ENCODE assay signal across 1 cellular context in the genomic region with DNA sequence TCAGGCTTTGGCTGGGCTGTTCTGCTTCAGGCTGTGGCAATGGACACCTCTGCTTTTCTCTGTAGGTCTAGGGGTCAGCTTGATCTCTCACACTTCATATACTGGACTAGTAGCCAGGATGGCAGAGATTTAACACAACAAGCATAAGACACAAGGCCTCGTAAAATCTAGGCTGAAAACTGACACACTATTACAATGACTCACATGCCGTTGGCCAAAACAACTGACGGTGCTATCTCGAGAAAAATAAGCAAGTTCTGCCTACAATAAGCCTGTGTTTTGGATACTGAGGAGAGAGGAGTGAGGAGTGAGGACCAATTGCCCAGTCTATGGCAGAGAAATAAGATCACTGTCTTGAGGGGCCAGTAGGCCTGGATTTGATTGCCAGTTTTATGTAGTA.
TF ChIP-seq lines count a peak whose summit lies in the region.

No MANE protein-coding gene starts in this region.

TF ChIP-seq in GM23338, 12 proteins besides CTCF, POLR2A, EP300 and RAD21:
- TF ChIP-seq, protein P1, sequence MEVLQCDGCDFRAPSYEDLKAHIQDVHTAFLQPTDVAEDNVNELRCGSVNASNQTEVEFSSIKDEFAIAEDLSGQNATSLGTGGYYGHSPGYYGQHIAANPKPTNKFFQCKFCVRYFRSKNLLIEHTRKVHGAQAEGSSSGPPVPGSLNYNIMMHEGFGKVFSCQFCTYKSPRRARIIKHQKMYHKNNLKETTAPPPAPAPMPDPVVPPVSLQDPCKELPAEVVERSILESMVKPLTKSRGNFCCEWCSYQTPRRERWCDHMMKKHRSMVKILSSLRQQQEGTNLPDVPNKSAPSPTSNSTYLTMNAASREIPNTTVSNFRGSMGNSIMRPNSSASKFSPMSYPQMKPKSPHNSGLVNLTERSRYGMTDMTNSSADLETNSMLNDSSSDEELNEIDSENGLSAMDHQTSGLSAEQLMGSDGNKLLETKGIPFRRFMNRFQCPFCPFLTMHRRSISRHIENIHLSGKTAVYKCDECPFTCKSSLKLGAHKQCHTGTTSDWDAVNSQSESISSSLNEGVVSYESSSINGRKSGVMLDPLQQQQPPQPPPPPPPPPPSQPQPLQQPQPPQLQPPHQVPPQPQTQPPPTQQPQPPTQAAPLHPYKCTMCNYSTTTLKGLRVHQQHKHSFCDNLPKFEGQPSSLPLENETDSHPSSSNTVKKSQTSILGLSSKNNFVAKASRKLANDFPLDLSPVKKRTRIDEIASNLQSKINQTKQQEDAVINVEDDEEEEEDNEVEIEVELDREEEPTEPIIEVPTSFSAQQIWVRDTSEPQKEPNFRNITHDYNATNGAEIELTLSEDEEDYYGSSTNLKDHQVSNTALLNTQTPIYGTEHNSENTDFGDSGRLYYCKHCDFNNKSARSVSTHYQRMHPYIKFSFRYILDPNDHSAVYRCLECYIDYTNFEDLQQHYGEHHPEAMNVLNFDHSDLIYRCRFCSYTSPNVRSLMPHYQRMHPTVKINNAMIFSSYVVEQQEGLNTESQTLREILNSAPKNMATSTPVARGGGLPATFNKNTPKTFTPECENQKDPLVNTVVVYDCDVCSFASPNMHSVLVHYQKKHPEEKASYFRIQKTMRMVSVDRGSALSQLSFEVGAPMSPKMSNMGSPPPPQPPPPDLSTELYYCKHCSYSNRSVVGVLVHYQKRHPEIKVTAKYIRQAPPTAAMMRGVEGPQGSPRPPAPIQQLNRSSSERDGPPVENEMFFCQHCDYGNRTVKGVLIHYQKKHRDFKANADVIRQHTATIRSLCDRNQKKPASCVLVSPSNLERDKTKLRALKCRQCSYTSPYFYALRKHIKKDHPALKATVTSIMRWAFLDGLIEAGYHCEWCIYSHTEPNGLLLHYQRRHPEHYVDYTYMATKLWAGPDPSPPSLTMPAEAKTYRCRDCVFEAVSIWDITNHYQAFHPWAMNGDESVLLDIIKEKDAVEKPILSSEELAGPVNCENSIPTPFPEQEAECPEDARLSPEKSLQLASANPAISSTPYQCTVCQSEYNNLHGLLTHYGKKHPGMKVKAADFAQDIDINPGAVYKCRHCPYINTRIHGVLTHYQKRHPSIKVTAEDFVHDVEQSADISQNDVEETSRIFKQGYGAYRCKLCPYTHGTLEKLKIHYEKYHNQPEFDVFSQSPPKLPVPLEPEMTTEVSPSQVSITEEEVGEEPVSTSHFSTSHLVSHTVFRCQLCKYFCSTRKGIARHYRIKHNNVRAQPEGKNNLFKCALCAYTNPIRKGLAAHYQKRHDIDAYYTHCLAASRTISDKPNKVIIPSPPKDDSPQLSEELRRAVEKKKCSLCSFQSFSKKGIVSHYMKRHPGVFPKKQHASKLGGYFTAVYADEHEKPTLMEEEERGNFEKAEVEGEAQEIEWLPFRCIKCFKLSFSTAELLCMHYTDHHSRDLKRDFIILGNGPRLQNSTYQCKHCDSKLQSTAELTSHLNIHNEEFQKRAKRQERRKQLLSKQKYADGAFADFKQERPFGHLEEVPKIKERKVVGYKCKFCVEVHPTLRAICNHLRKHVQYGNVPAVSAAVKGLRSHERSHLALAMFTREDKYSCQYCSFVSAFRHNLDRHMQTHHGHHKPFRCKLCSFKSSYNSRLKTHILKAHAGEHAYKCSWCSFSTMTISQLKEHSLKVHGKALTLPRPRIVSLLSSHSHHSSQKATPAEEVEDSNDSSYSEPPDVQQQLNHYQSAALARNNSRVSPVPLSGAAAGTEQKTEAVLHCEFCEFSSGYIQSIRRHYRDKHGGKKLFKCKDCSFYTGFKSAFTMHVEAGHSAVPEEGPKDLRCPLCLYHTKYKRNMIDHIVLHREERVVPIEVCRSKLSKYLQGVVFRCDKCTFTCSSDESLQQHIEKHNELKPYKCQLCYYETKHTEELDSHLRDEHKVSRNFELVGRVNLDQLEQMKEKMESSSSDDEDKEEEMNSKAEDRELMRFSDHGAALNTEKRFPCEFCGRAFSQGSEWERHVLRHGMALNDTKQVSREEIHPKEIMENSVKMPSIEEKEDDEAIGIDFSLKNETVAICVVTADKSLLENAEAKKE (CRISPR knock-in tag; IDR thresholded peaks at IDR 0.05): no peak
- TF ChIP-seq EZH2 (IDR thresholded peaks at IDR 0.05; ENCODE audit: low read depth, unreplicated experiment) (no peak), ZNF331 (CRISPR knock-in tag; IDR thresholded peaks at IDR 0.05; ENCODE audit: low read depth) (no peak), STAT1 (IDR thresholded peaks at IDR 0.05; ENCODE audit: unreplicated experiment) (no peak), NANOG (IDR thresholded peaks at IDR 0.05; ENCODE audit: borderline replicate concordance) (no peak), CREB1 (CRISPR knock-in tag; IDR thresholded peaks at IDR 0.05; ENCODE audit: low read depth) (no peak), ZNF114 (CRISPR knock-in tag; IDR thresholded peaks at IDR 0.05) (no peak), EZH2phosphoT487 (IDR thresholded peaks at IDR 0.05; ENCODE audit: unreplicated experiment) (no peak), JUNB (IDR thresholded peaks at IDR 0.05; ENCODE audit: unreplicated experiment) (no peak), POLR2AphosphoS5 (IDR thresholded peaks at IDR 0.05; ENCODE audit: low read depth) (no peak)
- TF ChIP-seq, protein P2, sequence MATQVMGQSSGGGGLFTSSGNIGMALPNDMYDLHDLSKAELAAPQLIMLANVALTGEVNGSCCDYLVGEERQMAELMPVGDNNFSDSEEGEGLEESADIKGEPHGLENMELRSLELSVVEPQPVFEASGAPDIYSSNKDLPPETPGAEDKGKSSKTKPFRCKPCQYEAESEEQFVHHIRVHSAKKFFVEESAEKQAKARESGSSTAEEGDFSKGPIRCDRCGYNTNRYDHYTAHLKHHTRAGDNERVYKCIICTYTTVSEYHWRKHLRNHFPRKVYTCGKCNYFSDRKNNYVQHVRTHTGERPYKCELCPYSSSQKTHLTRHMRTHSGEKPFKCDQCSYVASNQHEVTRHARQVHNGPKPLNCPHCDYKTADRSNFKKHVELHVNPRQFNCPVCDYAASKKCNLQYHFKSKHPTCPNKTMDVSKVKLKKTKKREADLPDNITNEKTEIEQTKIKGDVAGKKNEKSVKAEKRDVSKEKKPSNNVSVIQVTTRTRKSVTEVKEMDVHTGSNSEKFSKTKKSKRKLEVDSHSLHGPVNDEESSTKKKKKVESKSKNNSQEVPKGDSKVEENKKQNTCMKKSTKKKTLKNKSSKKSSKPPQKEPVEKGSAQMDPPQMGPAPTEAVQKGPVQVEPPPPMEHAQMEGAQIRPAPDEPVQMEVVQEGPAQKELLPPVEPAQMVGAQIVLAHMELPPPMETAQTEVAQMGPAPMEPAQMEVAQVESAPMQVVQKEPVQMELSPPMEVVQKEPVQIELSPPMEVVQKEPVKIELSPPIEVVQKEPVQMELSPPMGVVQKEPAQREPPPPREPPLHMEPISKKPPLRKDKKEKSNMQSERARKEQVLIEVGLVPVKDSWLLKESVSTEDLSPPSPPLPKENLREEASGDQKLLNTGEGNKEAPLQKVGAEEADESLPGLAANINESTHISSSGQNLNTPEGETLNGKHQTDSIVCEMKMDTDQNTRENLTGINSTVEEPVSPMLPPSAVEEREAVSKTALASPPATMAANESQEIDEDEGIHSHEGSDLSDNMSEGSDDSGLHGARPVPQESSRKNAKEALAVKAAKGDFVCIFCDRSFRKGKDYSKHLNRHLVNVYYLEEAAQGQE (IDR thresholded peaks at IDR 0.05; ENCODE audit: unreplicated experiment): no peak
- TF ChIP-seq, protein P3, sequence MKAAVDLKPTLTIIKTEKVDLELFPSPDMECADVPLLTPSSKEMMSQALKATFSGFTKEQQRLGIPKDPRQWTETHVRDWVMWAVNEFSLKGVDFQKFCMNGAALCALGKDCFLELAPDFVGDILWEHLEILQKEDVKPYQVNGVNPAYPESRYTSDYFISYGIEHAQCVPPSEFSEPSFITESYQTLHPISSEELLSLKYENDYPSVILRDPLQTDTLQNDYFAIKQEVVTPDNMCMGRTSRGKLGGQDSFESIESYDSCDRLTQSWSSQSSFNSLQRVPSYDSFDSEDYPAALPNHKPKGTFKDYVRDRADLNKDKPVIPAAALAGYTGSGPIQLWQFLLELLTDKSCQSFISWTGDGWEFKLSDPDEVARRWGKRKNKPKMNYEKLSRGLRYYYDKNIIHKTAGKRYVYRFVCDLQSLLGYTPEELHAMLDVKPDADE (IDR thresholded peaks at IDR 0.05): no peak
